In the genomic region with DNA sequence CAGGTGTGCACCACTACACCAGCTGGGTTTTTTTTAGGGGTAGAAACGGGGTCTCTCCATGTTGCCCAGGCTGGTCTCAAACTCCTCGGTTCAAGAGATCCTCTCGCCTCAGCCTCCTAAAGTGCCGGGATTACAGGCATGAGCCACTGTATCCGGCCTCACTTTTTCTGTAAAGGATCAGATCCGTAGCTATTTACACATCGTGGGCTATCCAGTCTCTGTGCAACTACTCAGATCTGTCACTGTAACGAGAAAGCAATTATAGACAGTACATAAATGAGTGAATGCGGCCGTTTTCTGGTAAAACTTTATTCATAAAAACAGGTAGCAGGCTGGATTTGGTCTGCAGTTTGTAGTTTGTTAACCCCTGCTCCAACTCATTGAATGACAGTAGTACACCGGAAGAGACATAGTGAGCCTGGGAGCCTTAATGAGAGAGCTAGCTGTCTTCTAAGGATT, we compare ENCODE assay signal across 14 cellular contexts. TPM values are rescaled to one million over a fixed set of nuclear protein-coding genes. Genes with fewer than 3 reads are reported as not detected.
DNase-seq lines count a peak whose midpoint lies in the region; ATAC-seq lines count a peak whose summit lies in the region.
"Had no signal": no experiment of that assay in that cellular context is flagged by ENCODE, and none has a peak within 500 bp of the region (broad histone marks: within the 10 kb centered on the region; RNA-seq: fewer than 3 reads in every experiment).

No MANE protein-coding gene starts in this region.

- peaks cover 0 to 1% of the 10 kb centered on the region in 2 experiments for H3K36me3 ChIP-seq in trophoblast cell (ENCODE audit: control insufficient read depth in 1 of 2, insufficient read depth in 2 of 2, low read length in 2 of 2)
- H3K36me3 ChIP-seq: breast epithelium had no signal

- H3K79me1 ChIP-seq in trophoblast cell (ENCODE audit: low read length): peaks cover 10% of the 10 kb centered on the region

- no peaks in the 10 kb centered on the region for H3K9me3 Mint-ChIP-seq in activated CD8-positive, alpha-beta memory T cell treated with anti-CD3 and anti-CD28 coated beads, Interleukin-2, amount 10 ng/mL, durations not matched to agents 7 days and 5 days (ENCODE audit: low read depth)
- H3K9me3 Mint-ChIP-seq in activated T-cell treated with anti-CD3 and anti-CD28 coated beads, Interleukin-2, amount 50 U/mL, for 72 hours: no peaks in the 10 kb centered on the region

- H3K4me2 ChIP-seq in trophoblast cell (ENCODE audit: low read length): no peak overlapping the region

- no peak overlapping the region for H3K27ac ChIP-seq in trophoblast cell (ENCODE audit: low read depth, low read length)
- H3K27ac ChIP-seq: breast epithelium had no signal

- H3K27me3 Mint-ChIP-seq in activated CD8-positive, alpha-beta memory T cell treated with anti-CD3 and anti-CD28 coated beads, Interleukin-2, amount 10 ng/mL, durations not matched to agents 7 days and 5 days: no peaks in the 10 kb centered on the region
- no peaks in the 10 kb centered on the region for H3K27me3 Mint-ChIP-seq in activated T-cell treated with anti-CD3 and anti-CD28 coated beads, Interleukin-2, amount 50 U/mL, for 72 hours (ENCODE audit: low read depth)

- peaks cover 4 to 7% of the 10 kb centered on the region in 2 experiments for H3K4me1 ChIP-seq in trophoblast cell (ENCODE audit: control insufficient read depth in 1 of 2, insufficient read depth in 2 of 2, low read length in 2 of 2)

- no peaks in the 10 kb centered on the region for H3K27me3 ChIP-seq in trophoblast cell (ENCODE audit: insufficient read depth, low read length)
- H3K27me3 ChIP-seq: breast epithelium had no signal

- H3K4me3 Mint-ChIP-seq in activated CD8-positive, alpha-beta memory T cell treated with anti-CD3 and anti-CD28 coated beads, Interleukin-2, amount 10 ng/mL, durations not matched to agents 7 days and 5 days: peak overlapping the region; percentile 66
- peak overlapping the region; percentile 78 to 95 for H3K4me3 Mint-ChIP-seq in activated T-cell treated with anti-CD3 and anti-CD28 coated beads, Interleukin-2, amount 50 U/mL, for 72 hours

- peak overlapping the region; percentile 62 for H4K91ac ChIP-seq in trophoblast cell (ENCODE audit: low read depth, low read length)

- H3K9ac ChIP-seq in trophoblast cell (ENCODE audit: low read length): no peak overlapping the region

- H3K18ac ChIP-seq in trophoblast cell (ENCODE audit: low read length): no peak overlapping the region

- H3K27ac Mint-ChIP-seq in activated CD8-positive, alpha-beta memory T cell treated with anti-CD3 and anti-CD28 coated beads, Interleukin-2, amount 10 ng/mL, durations not matched to agents 7 days and 5 days: peak overlapping the region; percentile 84
- peak overlapping the region; percentile 100 for H3K27ac Mint-ChIP-seq in activated T-cell treated with anti-CD3 and anti-CD28 coated beads, Interleukin-2, amount 50 U/mL, for 72 hours

- no CpG with 5 or more reads among the region's 11 CpGs for WGBS in trophoblast cell (ENCODE audit: extremely low coverage, insufficient coverage, insufficient read length)

- no peak overlapping the region for H3K14ac ChIP-seq in trophoblast cell (ENCODE audit: low read length)

- no peak overlapping the region for H2BK120ac ChIP-seq in trophoblast cell (ENCODE audit: insufficient read depth, low read length, poor library complexity)

- peaks cover 53% of the 10 kb centered on the region for H3K4me1 Mint-ChIP-seq in activated CD8-positive, alpha-beta memory T cell treated with anti-CD3 and anti-CD28 coated beads, Interleukin-2, amount 10 ng/mL, durations not matched to agents 7 days and 5 days
- peaks cover 76% of the 10 kb centered on the region for H3K4me1 Mint-ChIP-seq in activated T-cell treated with anti-CD3 and anti-CD28 coated beads, Interleukin-2, amount 50 U/mL, for 72 hours (ENCODE audit: low read depth)

- no peak overlapping the region for H3K4me3 ChIP-seq in trophoblast cell (ENCODE audit: low read depth, low read length)
- H3K4me3 ChIP-seq: breast epithelium had no signal

- no peak overlapping the region for H3K4ac ChIP-seq in trophoblast cell (ENCODE audit: low read depth, low read length)

- no peaks in the 10 kb centered on the region for H3K9me3 ChIP-seq in trophoblast cell (ENCODE audit: insufficient read depth, low read depth, low read length)
- H3K9me3 ChIP-seq: breast epithelium had no signal

- H2AK5ac ChIP-seq in trophoblast cell (ENCODE audit: low read length): no peak overlapping the region

- peak overlapping the region; percentile 67 for H4K8ac ChIP-seq in trophoblast cell (ENCODE audit: low read depth, low read length)

- peaks cover 1% of the 10 kb centered on the region for H3K79me2 ChIP-seq in trophoblast cell (ENCODE audit: control insufficient read depth, insufficient read depth, low read length, poor library complexity)

- no peak overlapping the region for H2BK12ac ChIP-seq in trophoblast cell (ENCODE audit: low read length)

- no peak overlapping the region for H3K23ac ChIP-seq in trophoblast cell (ENCODE audit: low read length)

- ATAC-seq in activated CD8-positive, alpha-beta memory T cell treated with anti-CD3 and anti-CD28 coated beads, Interleukin-2, amount 10 ng/mL, durations not matched to agents 7 days and 5 days: peak; percentile 74
- ATAC-seq in HG03095 (IDR thresholded peaks at IDR 0.05; ENCODE audit: unreplicated experiment) (peak; percentile 59), GM18861 (IDR thresholded peaks at IDR 0.05; ENCODE audit: unreplicated experiment) (no peak)
- ATAC-seq in activated T-cell treated with anti-CD3 and anti-CD28 coated beads, Interleukin-2, amount 50 U/mL, for 72 hours (replicated peaks in 1 of 2): peak; percentile 74 to 81

- H3K36me3 Mint-ChIP-seq in activated CD8-positive, alpha-beta memory T cell treated with anti-CD3 and anti-CD28 coated beads, Interleukin-2, amount 10 ng/mL, durations not matched to agents 7 days and 5 days: peaks cover 3% of the 10 kb centered on the region
- H3K36me3 Mint-ChIP-seq in activated T-cell treated with anti-CD3 and anti-CD28 coated beads, Interleukin-2, amount 50 U/mL, for 72 hours (ENCODE audit: insufficient read depth in 2 of 2): peaks cover 2 to 14% of the 10 kb centered on the region in 2 donors

- no peak overlapping the region for H4K12ac ChIP-seq in trophoblast cell (ENCODE audit: low read depth, low read length)

- no peak overlapping the region for H2AFZ ChIP-seq in trophoblast cell (ENCODE audit: insufficient read depth, low read length, poor library complexity)

- peak; percentile 63 for DNase-seq in activated CD8-positive, alpha-beta memory T cell treated with anti-CD3 and anti-CD28 coated beads, Interleukin-2, amount 10 ng/mL, durations not matched to agents 7 days and 5 days
- no peak for DNase-seq in activated CD8-positive, alpha-beta memory T cell treated with anti-CD3 and anti-CD28 coated beads for 24 hours
- DNase-seq in activated T-cell treated with anti-CD3 and anti-CD28 coated beads, Interleukin-2, amount 50 U/mL, for 72 hours: peak; percentile 37 to 63
- DNase-seq in trophoblast cell: no peak
- no peak for DNase-seq in amniotic stem cell (lab: John Stamatoyannopoulos, UW)
- no peak for DNase-seq in NCI-H187 treated with DMSO at 0.1 percent for 48 hours (lab: John Stamatoyannopoulos, UW)
- DNase-seq: activated CD4-positive, alpha-beta T cell treated with anti-CD3 and anti-CD28 coated beads for 4 hours; Kasumi-1; NCI-H2227 treated with DMSO at 0.1 percent for 48 hours; SHP77; stimulated activated CD4-positive, alpha-beta T cell treated with anti-CD3 and anti-CD28 coated beads, Interleukin-2, amount 100 ng/mL, for 48 hours had no signal

- CTCF ChIA-PET in activated CD8-positive, alpha-beta memory T cell treated with anti-CD3 and anti-CD28 coated beads, Interleukin-2, amount 10 ng/mL, durations not matched to agents 7 days and 5 days (lab: Charles Lee): interaction anchor here (0.7 to 5.5 kb wide), 18 partner anchors 11 to 441 kb away, joined by 3 to 71 read pairs (median 8); partner anchors contain the start of genes PTRH2, RPS6KB1, TUBD1 and VMP1

- H2BK5ac ChIP-seq in trophoblast cell (ENCODE audit: low read depth, low read length, poor library complexity): no peak overlapping the region

RNA-seq across cellular contexts. Expression of gene VMP1, which starts 44.5 kb away (rescaled TPM):
- 100 to 1,000 TPM; 279 to 396 TPM for total RNA-seq in activated CD8-positive, alpha-beta memory T cell treated with anti-CD3 and anti-CD28 coated beads, Interleukin-2, amount 10 ng/mL, durations not matched to agents 7 days and 5 days
- total RNA-seq in activated T-cell treated with anti-CD3 and anti-CD28 coated beads, Interleukin-2, amount 50 U/mL, for 72 hours: 100 to 1,000 TPM; 236 to 324 TPM
- 111 and 118 TPM in 2 replicates for polyA plus RNA-seq in trophoblast cell (2013)

RNA-seq across cellular contexts. Expression of gene PTRH2, which starts 44.8 kb away (rescaled TPM):
- 10 to 100 TPM; 28.2 to 37.8 TPM for total RNA-seq in activated CD8-positive, alpha-beta memory T cell treated with anti-CD3 and anti-CD28 coated beads, Interleukin-2, amount 10 ng/mL, durations not matched to agents 7 days and 5 days
- 10 to 100 TPM; 22.2 to 29.3 TPM for total RNA-seq in activated T-cell treated with anti-CD3 and anti-CD28 coated beads, Interleukin-2, amount 50 U/mL, for 72 hours
- polyA plus RNA-seq in trophoblast cell (2013): 42.1 and 44.6 TPM in 2 replicates

Comparison
In these comparisons a context has a peak if more than half of its experiments do, and no peak if none do; other contexts are left out.
1. DNase-seq: peak in activated CD8-positive, alpha-beta memory T cell treated with anti-CD3 and anti-CD28 coated beads, Interleukin-2, amount 10 ng/mL, durations not matched to agents 7 days and 5 days (single experiment) and activated T-cell treated with anti-CD3 and anti-CD28 coated beads, Interleukin-2, amount 50 U/mL, for 72 hours (2 of 2); none in activated CD8-positive, alpha-beta memory T cell treated with anti-CD3 and anti-CD28 coated beads for 24 hours (single experiment), trophoblast cell (0 of 2), amniotic stem cell (single experiment) and NCI-H187 treated with DMSO at 0.1 percent for 48 hours (single experiment).